Comparison of ENCODE assay signal across 8 cellular contexts in the genomic region with DNA sequence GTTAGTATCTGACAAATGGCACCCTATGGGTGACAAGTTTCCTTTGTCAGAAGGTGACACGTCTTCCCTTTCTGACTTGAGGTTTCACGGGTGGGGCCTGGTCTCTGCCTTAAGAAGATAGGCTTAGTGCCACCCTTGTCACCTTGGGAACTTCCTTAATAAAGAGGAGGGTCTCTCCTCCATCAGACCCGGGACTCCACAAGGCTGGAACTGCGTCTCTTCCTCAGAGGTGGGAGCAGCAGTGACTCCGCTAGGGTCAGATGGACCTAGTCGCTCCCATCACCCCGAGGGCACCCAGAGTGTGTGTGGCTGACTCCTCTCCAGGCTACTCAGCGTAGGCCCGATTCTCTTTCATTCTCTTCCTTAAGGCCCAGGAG.
DNase-seq lines count a peak whose midpoint lies in the region; ATAC-seq and TF ChIP-seq lines count a peak whose summit lies in the region.

No MANE protein-coding gene starts in this region.

- H3K4me3 ChIP-seq in NB4 (ENCODE audit: low read depth, low read length): peak overlapping the region; percentile 42
- peak overlapping the region; percentile 49 to 75 for H3K4me3 ChIP-seq in muscle layer of colon (ENCODE audit: low read depth in 1 of 2, low read length in 2 of 2)

- DNase-seq in NB4 (ENCODE audit: low read depth): peak; percentile 36
- DNase-seq in caudate nucleus (lab: John Stamatoyannopoulos, UW): peak in 4 of 61 donors; percentile 15 to 51 (median 22)
- no peak for DNase-seq in midbrain (lab: John Stamatoyannopoulos, UW)
- no peak for DNase-seq in DMS153 treated with DMSO at 0.1 percent for 48 hours (lab: John Stamatoyannopoulos, UW; ENCODE audit: unreplicated experiment)
- no peak for DNase-seq in NOMO-1 treated with dmso at 0.1 percent for 144 hours (lab: John Stamatoyannopoulos, UW; ENCODE audit: unreplicated experiment)
- DNase-seq in NCI-H2227 treated with DMSO at 0.1 percent for 48 hours (lab: John Stamatoyannopoulos, UW): no peak

- no peaks in the 10 kb centered on the region for H3K27me3 ChIP-seq in muscle layer of colon (ENCODE audit: control insufficient read depth in 1 of 2, insufficient read depth in 2 of 2, low read length in 2 of 2)

- peak; percentile 3 for ATAC-seq in GM19324 (IDR thresholded peaks at IDR 0.05; ENCODE audit: low FRiP score, unreplicated experiment)

- no peak for TF ChIP-seq POLR2A in NB4 (IDR thresholded peaks at IDR 0.05; ENCODE audit: extremely low read depth, insufficient read length)

- no peak overlapping the region for H3K9ac ChIP-seq in muscle layer of colon (ENCODE audit: low read length)

- H3K9me3 ChIP-seq in muscle layer of colon (ENCODE audit: low read length): no peaks in the 10 kb centered on the region

- H3K36me3 ChIP-seq in muscle layer of colon (ENCODE audit: insufficient read depth, low read length): no peaks in the 10 kb centered on the region

- H3K4me1 ChIP-seq in muscle layer of colon (ENCODE audit: insufficient read depth, low read length): peaks cover 19% of the 10 kb centered on the region

- H3K27ac ChIP-seq in caudate nucleus (ENCODE audit: low read depth, low read length): peak overlapping the region; percentile 58
- H3K27ac ChIP-seq in muscle layer of colon (ENCODE audit: low read depth, low read length): no peak overlapping the region

- no peak for TF ChIP-seq CTCF in NB4 (IDR thresholded peaks at IDR 0.05; ENCODE audit: low read depth, low read length)
